Comparison of ENCODE assay signal across 21 cellular contexts in genomic region chr1:36584874-36585759, GRCh38.
A peak's percentile ranks its signal among the peaks of the same experiment; 100 is the strongest.
DNase-seq lines count a peak whose midpoint lies in the region; ATAC-seq, FAIRE-seq and TF ChIP-seq lines count a peak whose summit lies in the region.
"Had no signal": no experiment of that assay in that cellular context is flagged by ENCODE, and none has a peak within 500 bp of the region (broad histone marks: within the 10 kb centered on the region; RNA-seq: fewer than 3 reads in every experiment).

No MANE protein-coding gene starts in this region.

- H3K27me3 Mint-ChIP-seq in GM23338 (ENCODE audit: insufficient read depth, low read depth, poor library complexity) (peaks cover 27% of the 10 kb centered on the region), nephron progenitor cell (ENCODE audit: low read depth, poor library complexity) (peaks cover 16% of the 10 kb centered on the region)

- no peak for TF ChIP-seq POLR2A in K562 (conservative IDR thresholded peaks at IDR 0.05)

- H3K9me3 ChIP-seq in K562 (replicated peaks; ENCODE audit: control insufficient read depth, insufficient read depth, low read depth, low read length): no peaks in the 10 kb centered on the region
- H3K9me3 ChIP-seq in WERI-Rb-1 (ENCODE audit: severe bottlenecking): no peaks in the 10 kb centered on the region

- H3K4me2 ChIP-seq in GM23338: peak overlapping the region; percentile 57; the same call in 1 of the 2 replicates
- H3K4me2 ChIP-seq in K562 (ENCODE audit: insufficient read depth, low read length): no peak overlapping the region

- no peak for FAIRE-seq in K562 (lab: Jason Lieb, UNC)
- FAIRE-seq: A204.1, D721Med had no signal

- no peak overlapping the region; the same call in 1 of the 2 replicates for H3K27ac Mint-ChIP-seq in GM23338
- peak overlapping the region; percentile 31 for H3K27ac Mint-ChIP-seq in nephron progenitor cell
- H3K27ac Mint-ChIP-seq: CD8-positive, alpha-beta memory T cell; T-cell had no signal

- H3K4me3 ChIP-seq in GM23338: no peak overlapping the region
- H3K4me3 ChIP-seq in K562: no peak overlapping the region
- H3K4me3 ChIP-seq in WERI-Rb-1 (ENCODE audit: low read depth, low read length): no peak overlapping the region

- H3K27ac ChIP-seq in GM23338 (ENCODE audit: low read depth): no peak overlapping the region
- H3K27ac ChIP-seq in K562 (ENCODE audit: extremely low read depth, low read depth, low read length): no peak overlapping the region
- H3K27ac ChIP-seq in WERI-Rb-1: no peak overlapping the region
- H3K27ac ChIP-seq: RWPE1 had no signal

- H2AFZ ChIP-seq in GM23338 (peak overlapping the region; percentile 83; the same call in 1 of the 2 replicates), K562 (ENCODE audit: low read depth, low read length) (no peak overlapping the region)

- H3K27me3 ChIP-seq in GM23338 (ENCODE audit: insufficient read depth): no peaks in the 10 kb centered on the region
- H3K27me3 ChIP-seq in K562 (ENCODE audit: control insufficient read depth in 2 of 2, insufficient read depth in 2 of 2, low read length in 2 of 2): peaks cover 39 to 78% of the 10 kb centered on the region in 2 experiments
- H3K27me3 ChIP-seq in WERI-Rb-1 (ENCODE audit: insufficient read depth, low read depth, severe bottlenecking): no peaks in the 10 kb centered on the region

- no peaks in the 10 kb centered on the region for H3K36me3 Mint-ChIP-seq in GM23338 (ENCODE audit: low read depth)
- H3K36me3 Mint-ChIP-seq in nephron progenitor cell (ENCODE audit: low read depth): no peaks in the 10 kb centered on the region
- H3K36me3 Mint-ChIP-seq: CD8-positive, alpha-beta memory T cell; T-cell had no signal

- POLR2A ChIA-PET in K562 (lab: Yijun Ruan, JAX): interaction anchor here (0.6 kb wide), 1 partner anchor 9 kb away, joined by 3 read pairs; no protein-coding TSS in a partner anchor

- H3K36me3 ChIP-seq in GM23338 (ENCODE audit: insufficient read depth): no peaks in the 10 kb centered on the region
- H3K36me3 ChIP-seq in K562 (ENCODE audit: control insufficient read depth, insufficient read depth, low read length): no peaks in the 10 kb centered on the region
- no peaks in the 10 kb centered on the region for H3K36me3 ChIP-seq in WERI-Rb-1

- DNase-seq in NCI-H526 (lab: John Stamatoyannopoulos, UW) (peak; percentile 15 to 81), NCI-H526 treated with DMSO at 0.1 percent for 48 hours (lab: John Stamatoyannopoulos, UW) (no peak), GM23338 (ENCODE audit: low spot score) (no peak), K562 (ENCODE audit: extremely low read depth in 1 of 4, low spot score in 3 of 4) (no peak), nephron progenitor cell (peak; percentile 48), WERI-Rb-1 (no peak), COLO668 (lab: John Stamatoyannopoulos, UW; ENCODE audit: unreplicated experiment) (no peak)
- DNase-seq in activated CD4-positive, alpha-beta T cell treated with anti-CD3 and anti-CD28 coated beads, Interleukin-2, amount 50 U/mL, for 48 hours: no peak
- DNase-seq: C1 segment of cervical spinal cord; CD8-positive, alpha-beta memory T cell; NCI-H1105; NCI-H1694 treated with DMSO at 0.1 percent for 48 hours; NCI-H446 treated with DMSO at 0.1 percent for 48 hours; NCI-H774; SIG-M5; T-cell had no signal

- CTCF ChIA-PET in K562 (lab: Yijun Ruan, JAX; ENCODE audit: low intra/inter-chr PET ratio): no interaction called here

- H3K4me1 Mint-ChIP-seq in GM23338: peaks cover 71% of the 10 kb centered on the region
- H3K4me1 Mint-ChIP-seq in nephron progenitor cell: peaks cover 97% of the 10 kb centered on the region
- H3K4me1 Mint-ChIP-seq: T-cell had no signal

- WGBS in K562 (ENCODE audit: insufficient coverage, low coverage, missing lambda C conversion rate): under 1% methylated on average over 12 of the region's 13 CpGs

- intact Hi-C loops in K562 (cut with micrococcal nuclease): no loop called here

- H4K20me1 ChIP-seq in GM23338 (replicated peaks; ENCODE audit: insufficient read depth): no peaks in the 10 kb centered on the region
- peaks cover 29% of the 10 kb centered on the region for H4K20me1 ChIP-seq in K562 (replicated peaks; ENCODE audit: control insufficient read depth, insufficient read depth, low read length)

- H3K9me1 ChIP-seq in K562 (ENCODE audit: control insufficient read depth, insufficient read depth, low read length): no peaks in the 10 kb centered on the region

- peak; percentile 10; the same call in 2 of the 3 replicates for ATAC-seq in GM23338
- no peak for ATAC-seq in K562
- ATAC-seq: PC-3, SK-N-SH treated with all-trans-retinoic acid at 6 μM for 48 hours, T-cell had no signal

- in situ Hi-C loops in K562 (cut with MboI): no loop called here

- H3K9me3 Mint-ChIP-seq in GM23338 (no peaks in the 10 kb centered on the region), nephron progenitor cell (no peaks in the 10 kb centered on the region)
- H3K9me3 Mint-ChIP-seq: CD8-positive, alpha-beta memory T cell; T-cell had no signal

- peaks cover 41% of the 10 kb centered on the region for H3K4me1 ChIP-seq in GM23338 (ENCODE audit: insufficient read depth)
- H3K4me1 ChIP-seq in K562 (replicated peaks in 1 of 2; ENCODE audit: control insufficient read depth in 2 of 2, insufficient read depth in 2 of 2, low read length in 2 of 2): no peaks in the 10 kb centered on the region; a peak in 2 of 5 replicates

- H3K79me2 ChIP-seq in GM23338 (replicated peaks; ENCODE audit: insufficient read depth) (no peaks in the 10 kb centered on the region), K562 (ENCODE audit: control insufficient read depth, insufficient read depth, low read length) (no peaks in the 10 kb centered on the region)

- TF ChIP-seq CTCF in GM23338 (conservative IDR thresholded peaks at IDR 0.05; ENCODE audit: low read depth in 2 of 2) (no peak), K562 (IDR thresholded peaks at IDR 0.05 in 2 of 3, conservative IDR thresholded peaks at IDR 0.05 in 1 of 3; ENCODE audit: insufficient read depth in 2 of 3, low read depth in 1 of 3, low read length in 3 of 3) (no peak), nephron progenitor cell (IDR thresholded peaks at IDR 0.05) (no peak), WERI-Rb-1 (IDR thresholded peaks at IDR 0.05; ENCODE audit: low read depth, low read length) (no peak)

- no peaks in the 10 kb centered on the region for H3K9me2 ChIP-seq in GM23338 (ENCODE audit: insufficient read depth)

- TF ChIP-seq EP300 in K562 (IDR thresholded peaks at IDR 0.05; ENCODE audit: low read length): no peak

- BruUV-seq in K562 (replicated peaks; lab: Mats Ljungman, UMichigan): no TSS peak

- TF ChIP-seq RAD21 in K562 (CRISPR knock-in tag; conservative IDR thresholded peaks at IDR 0.05 in 1 of 2, IDR thresholded peaks at IDR 0.05 in 1 of 2): no peak

- no peaks in the 10 kb centered on the region for H3F3A ChIP-seq in GM23338 (replicated peaks; ENCODE audit: low read depth)

- H3K4me3 Mint-ChIP-seq in GM23338: no peak overlapping the region; the same call in 2 of the 3 replicates
- H3K4me3 Mint-ChIP-seq in nephron progenitor cell: peak overlapping the region; percentile 40
- H3K4me3 Mint-ChIP-seq: CD8-positive, alpha-beta memory T cell; T-cell had no signal

- H3K9ac ChIP-seq in K562 (ENCODE audit: insufficient read depth in 1 of 2, low read depth in 2 of 2, low read length in 2 of 2): no peak overlapping the region

TF ChIP-seq in GM23338, 12 proteins besides CTCF, POLR2A, EP300 and RAD21 (continues in another document):
- TF ChIP-seq, protein P1, sequence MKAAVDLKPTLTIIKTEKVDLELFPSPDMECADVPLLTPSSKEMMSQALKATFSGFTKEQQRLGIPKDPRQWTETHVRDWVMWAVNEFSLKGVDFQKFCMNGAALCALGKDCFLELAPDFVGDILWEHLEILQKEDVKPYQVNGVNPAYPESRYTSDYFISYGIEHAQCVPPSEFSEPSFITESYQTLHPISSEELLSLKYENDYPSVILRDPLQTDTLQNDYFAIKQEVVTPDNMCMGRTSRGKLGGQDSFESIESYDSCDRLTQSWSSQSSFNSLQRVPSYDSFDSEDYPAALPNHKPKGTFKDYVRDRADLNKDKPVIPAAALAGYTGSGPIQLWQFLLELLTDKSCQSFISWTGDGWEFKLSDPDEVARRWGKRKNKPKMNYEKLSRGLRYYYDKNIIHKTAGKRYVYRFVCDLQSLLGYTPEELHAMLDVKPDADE (IDR thresholded peaks at IDR 0.05): no peak
- TF ChIP-seq JUNB (IDR thresholded peaks at IDR 0.05; ENCODE audit: unreplicated experiment) (no peak), EZH2 (IDR thresholded peaks at IDR 0.05; ENCODE audit: low read depth, unreplicated experiment) (no peak), ZNF114 (CRISPR knock-in tag; IDR thresholded peaks at IDR 0.05) (no peak), CREB1 (CRISPR knock-in tag; IDR thresholded peaks at IDR 0.05; ENCODE audit: low read depth) (no peak), NANOG (IDR thresholded peaks at IDR 0.05; ENCODE audit: borderline replicate concordance) (no peak), STAT1 (IDR thresholded peaks at IDR 0.05; ENCODE audit: unreplicated experiment) (no peak), EZH2phosphoT487 (IDR thresholded peaks at IDR 0.05; ENCODE audit: unreplicated experiment) (no peak), ZNF331 (CRISPR knock-in tag; IDR thresholded peaks at IDR 0.05; ENCODE audit: low read depth) (no peak)

TF ChIP-seq in K562, 482 proteins besides CTCF, POLR2A, EP300 and RAD21 (continues in another document):
- TF ChIP-seq RBM25 (IDR thresholded peaks at IDR 0.05; ENCODE audit: low read depth, low read length, severe bottlenecking): peak; percentile 93
- TF ChIP-seq, protein P2, sequence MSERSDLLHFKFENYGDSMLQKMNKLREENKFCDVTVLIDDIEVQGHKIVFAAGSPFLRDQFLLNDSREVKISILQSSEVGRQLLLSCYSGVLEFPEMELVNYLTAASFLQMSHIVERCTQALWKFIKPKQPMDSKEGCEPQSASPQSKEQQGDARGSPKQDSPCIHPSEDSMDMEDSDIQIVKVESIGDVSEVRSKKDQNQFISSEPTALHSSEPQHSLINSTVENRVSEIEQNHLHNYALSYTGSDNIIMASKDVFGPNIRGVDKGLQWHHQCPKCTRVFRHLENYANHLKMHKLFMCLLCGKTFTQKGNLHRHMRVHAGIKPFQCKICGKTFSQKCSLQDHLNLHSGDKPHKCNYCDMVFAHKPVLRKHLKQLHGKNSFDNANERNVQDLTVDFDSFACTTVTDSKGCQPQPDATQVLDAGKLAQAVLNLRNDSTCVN (CRISPR knock-in tag; IDR thresholded peaks at IDR 0.05): no peak
- TF ChIP-seq HDAC2 (IDR thresholded peaks at IDR 0.05): 0 out of 2 replicates have a peak, but pooled peaks have one; percentile 31
- peak; percentile 59 for TF ChIP-seq ZFP36 (IDR thresholded peaks at IDR 0.05; ENCODE audit: low read depth, low read length, partially characterized antibody)
- TF ChIP-seq RCOR1 (IDR thresholded peaks at IDR 0.05; ENCODE audit: borderline replicate concordance in 1 of 2, low read depth in 2 of 2, low read length in 2 of 2): peak in 1 of 2 experiments; percentile 11; a peak in 1 of 4 replicates
- peak; percentile 83; the same call in 1 of the 2 replicates for TF ChIP-seq SMARCA5 (IDR thresholded peaks at IDR 0.05)
- TF ChIP-seq ZNF699 (CRISPR knock-in tag; IDR thresholded peaks at IDR 0.05; ENCODE audit: insufficient replicate concordance): no peak
- 0 out of 2 replicates have a peak, but pooled peaks have one; percentile 51 for TF ChIP-seq CBX1 (IDR thresholded peaks at IDR 0.05; ENCODE audit: low read depth)
- TF ChIP-seq BRD9 (IDR thresholded peaks at IDR 0.05; ENCODE audit: low read depth, partially characterized antibody): peak; percentile 37
- TF ChIP-seq RUNX1 (IDR thresholded peaks at IDR 0.05; ENCODE audit: low read depth): no peak

Comparison
In these comparisons a context has a peak if more than half of its experiments do, and no peak if none do; other contexts are left out.
1. DNase-seq: peak in NCI-H526 (2 of 2) and nephron progenitor cell (single experiment); none in NCI-H526 treated with DMSO at 0.1 percent for 48 hours (single experiment), GM23338 (single experiment), K562 (0 of 4), WERI-Rb-1 (single experiment), activated CD4-positive, alpha-beta T cell treated with anti-CD3 and anti-CD28 coated beads, Interleukin-2, amount 50 U/mL, for 48 hours (0 of 2) and COLO668 (single experiment).